24 cellular contexts compared by ENCODE assay signal in the genomic region with DNA sequence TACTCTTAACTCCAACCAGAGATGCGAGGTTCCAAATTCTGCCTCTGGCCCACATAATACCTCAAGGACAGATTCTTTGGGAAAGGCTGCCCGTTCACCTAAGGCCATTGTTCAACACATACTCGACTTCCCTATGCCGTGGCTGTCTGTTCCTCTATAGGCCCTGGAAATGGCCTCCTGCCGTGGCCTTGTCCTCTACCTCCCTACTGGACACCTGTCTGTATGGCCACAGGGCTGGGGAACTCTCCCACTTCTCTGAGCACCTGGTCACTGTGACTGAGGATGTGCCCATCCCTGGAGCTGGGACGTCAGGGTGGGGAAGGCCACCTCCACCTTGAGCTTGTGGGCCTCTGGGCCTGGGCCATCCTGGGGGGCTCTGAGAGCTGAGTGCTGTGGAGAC.
"Had no signal": no experiment of that assay in that cellular context is flagged by ENCODE, and none has a peak within 500 bp of the region (broad histone marks: within the 10 kb centered on the region; RNA-seq: fewer than 3 reads in every experiment).

No MANE protein-coding gene starts in this region.

- DNase-seq: caudate nucleus; cortex of kidney; effector memory CD4-positive, alpha-beta T cell; esophagus squamous epithelium; foreskin fibroblast; glutamatergic neuron; immature natural killer cell; occipital lobe; psoas muscle; sigmoid colon; stimulated activated CD4-positive, alpha-beta T cell treated with anti-CD3 and anti-CD28 coated beads, Interleukin-12 subunit alpha, Interleukin-12 subunit beta, amount 100 ng/mL, for 4 hours; stimulated activated naive CD4-positive, alpha-beta T cell; stomach; substantia nigra; trophoblast cell; uterus had no signal

- H3K27ac Mint-ChIP-seq: immature natural killer cell; mesothelial cell of epicardium; natural killer cell treated with Interleukin-12 subunit alpha and Interleukin-12 subunit beta and Interleukin-15 and Interleukin-18, amount 100 ng/mL, for 72 hours; neural progenitor cell had no signal

- H3K9me3 Mint-ChIP-seq: immature natural killer cell; natural killer cell treated with Interleukin-12 subunit alpha and Interleukin-12 subunit beta and Interleukin-15 and Interleukin-18, amount 100 ng/mL, for 72 hours had no signal

- H3K4me3 Mint-ChIP-seq: immature natural killer cell; mesothelial cell of epicardium; natural killer cell treated with Interleukin-12 subunit alpha and Interleukin-12 subunit beta and Interleukin-15 and Interleukin-18, amount 100 ng/mL, for 72 hours had no signal

- H3K9ac ChIP-seq: neural progenitor cell, parathyroid adenoma had no signal

- H3K4me3 ChIP-seq: dorsolateral prefrontal cortex, esophagus squamous epithelium, gastroesophageal sphincter, neural progenitor cell, psoas muscle, sigmoid colon, skin epidermis, stomach, uterus had no signal

- H3K36me3 Mint-ChIP-seq: immature natural killer cell; mesothelial cell of epicardium; natural killer cell treated with Interleukin-12 subunit alpha and Interleukin-12 subunit beta and Interleukin-15 and Interleukin-18, amount 100 ng/mL, for 72 hours; neural progenitor cell had no signal

- H3K36me3 ChIP-seq: esophagus squamous epithelium, gastroesophageal sphincter, neural progenitor cell, sigmoid colon, stomach, uterus had no signal

- ATAC-seq: gastroesophageal sphincter; natural killer cell treated with Interleukin-12 subunit alpha and Interleukin-12 subunit beta and Interleukin-15 and Interleukin-18, amount 100 ng/mL, for 72 hours; psoas muscle had no signal

- H3K4me1 Mint-ChIP-seq: immature natural killer cell had no signal

- H3K27ac ChIP-seq: epithelial cell of prostate, esophagus squamous epithelium, gastroesophageal sphincter, neural progenitor cell, parathyroid adenoma, psoas muscle, sigmoid colon, skin epidermis, stomach, uterus had no signal

- H3K27me3 ChIP-seq: neural progenitor cell, sigmoid colon, uterus had no signal

- H3K9me3 ChIP-seq: esophagus squamous epithelium, psoas muscle, sigmoid colon, uterus had no signal

- H3K4me1 ChIP-seq: esophagus squamous epithelium, gastroesophageal sphincter, neural progenitor cell, parathyroid adenoma, psoas muscle, sigmoid colon, stomach, uterus had no signal
